Comparison of ENCODE assay signal across 8 cellular contexts in the genomic region with DNA sequence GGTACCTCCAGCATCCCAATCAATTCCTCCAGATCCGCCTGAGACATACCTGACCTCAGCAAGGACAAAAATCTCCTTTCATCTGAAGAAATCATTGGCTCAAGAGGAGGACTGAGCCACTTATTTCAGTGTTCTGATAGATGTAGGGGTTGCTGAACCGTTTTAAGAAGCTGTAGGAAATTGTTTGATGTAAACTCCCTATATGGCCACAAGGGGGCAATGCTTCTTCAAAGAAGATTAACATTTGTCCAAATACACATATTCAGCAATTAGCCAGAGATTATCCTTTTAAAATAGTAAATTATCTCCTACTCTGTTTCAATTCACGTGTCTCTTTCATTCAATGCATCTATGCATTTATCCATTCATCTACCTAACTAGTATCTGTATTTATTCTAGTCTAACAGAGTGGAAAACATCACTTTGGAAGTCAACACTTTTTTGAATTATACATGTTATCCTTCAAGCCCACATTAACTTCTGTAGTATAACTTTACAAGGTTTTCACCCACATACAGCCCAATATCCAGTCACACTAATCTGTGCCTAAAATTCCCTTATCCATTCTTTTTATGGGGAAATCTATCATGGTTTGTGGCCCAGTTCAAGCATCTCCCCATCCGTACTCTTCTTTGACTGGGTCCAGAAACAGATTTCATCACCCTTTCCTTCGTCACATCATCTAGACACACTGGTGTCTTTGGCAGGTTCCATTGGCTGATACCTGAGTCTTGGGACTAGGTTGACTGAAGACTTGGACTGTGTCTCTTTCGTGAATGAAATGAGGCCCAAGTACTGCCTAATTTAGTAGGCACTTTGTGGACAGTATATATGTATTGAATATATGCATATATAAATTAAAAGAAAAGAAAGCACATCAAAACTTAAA.
DNase-seq lines count a peak whose midpoint lies in the region; ATAC-seq and TF ChIP-seq lines count a peak whose summit lies in the region.

No MANE protein-coding gene starts in this region.

- DNase-seq in Ammon's horn (ENCODE audit: low spot score) (peak; percentile 68), GM12864 (ENCODE audit: low read depth) (no peak), NCI-H128 (lab: John Stamatoyannopoulos, UW; ENCODE audit: unreplicated experiment) (peak; percentile 1), glutamatergic neuron (no peak), sciatic nerve (ENCODE audit: low spot score) (no peak), HPDE6-E6E7 (ENCODE audit: extremely low spot score) (no peak)
- peak; percentile 31 for DNase-seq in activated CD8-positive, alpha-beta T cell treated with anti-CD3 and anti-CD28 coated beads for 36 hours
- no peak for DNase-seq in activated CD8-positive, alpha-beta memory T cell treated with anti-CD3 and anti-CD28 coated beads, Interleukin-2, amount 50 U/mL, for 48 hours

- peak overlapping the region; percentile 87 for H3K27ac Mint-ChIP-seq in activated CD8-positive, alpha-beta T cell treated with anti-CD3 and anti-CD28 coated beads for 36 hours
- no peak overlapping the region for H3K27ac Mint-ChIP-seq in glutamatergic neuron (ENCODE audit: unreplicated experiment)

- H3K4me3 Mint-ChIP-seq in activated CD8-positive, alpha-beta T cell treated with anti-CD3 and anti-CD28 coated beads for 36 hours = peak overlapping the region; percentile 67
- no peak overlapping the region for H3K4me3 Mint-ChIP-seq in glutamatergic neuron (ENCODE audit: unreplicated experiment)

- POLR2A ChIA-PET in activated CD8-positive, alpha-beta T cell treated with anti-CD3 and anti-CD28 coated beads for 36 hours (lab: Charles Lee) = no interaction called here

- intact Hi-C loops in activated CD8-positive, alpha-beta T cell treated with anti-CD3 and anti-CD28 coated beads for 36 hours (cut with micrococcal nuclease) = loop anchor here (2.0 to 5.0 kb wide), 2 partner anchors 16 to 37 kb away; no protein-coding TSS in a partner anchor
- intact Hi-C loops in sciatic nerve (cut with DNase I) = no loop called here

- H3K4me1 Mint-ChIP-seq in activated CD8-positive, alpha-beta T cell treated with anti-CD3 and anti-CD28 coated beads for 36 hours (ENCODE audit: low read depth) = peaks cover 26% of the 10 kb centered on the region
- H3K4me1 Mint-ChIP-seq in glutamatergic neuron (ENCODE audit: low read depth, unreplicated experiment) = no peaks in the 10 kb centered on the region

- H3K36me3 Mint-ChIP-seq in activated CD8-positive, alpha-beta T cell treated with anti-CD3 and anti-CD28 coated beads for 36 hours (ENCODE audit: low read depth) = peaks cover 2% of the 10 kb centered on the region
- H3K36me3 Mint-ChIP-seq in glutamatergic neuron (ENCODE audit: unreplicated experiment) = no peaks in the 10 kb centered on the region

- peak; percentile 66 for TF ChIP-seq CTCF in GM12864 (IDR thresholded peaks at IDR 0.05; ENCODE audit: low read depth, low read length, missing control alignments)
- TF ChIP-seq CTCF in activated CD8-positive, alpha-beta T cell treated with anti-CD3 and anti-CD28 coated beads for 36 hours (IDR thresholded peaks at IDR 0.05) = peak; percentile 50
- TF ChIP-seq CTCF in glutamatergic neuron (IDR thresholded peaks at IDR 0.05; ENCODE audit: partially characterized antibody, unreplicated experiment) = peak; percentile 83

- ATAC-seq in activated CD8-positive, alpha-beta T cell treated with anti-CD3 and anti-CD28 coated beads for 36 hours = peak; percentile 71
- ATAC-seq in sciatic nerve = peak; percentile 66

- H3K4me3 ChIP-seq in GM12864 (ENCODE audit: low read depth, low read length) = no peak overlapping the region

- no peaks in the 10 kb centered on the region for H3K27me3 Mint-ChIP-seq in activated CD8-positive, alpha-beta T cell treated with anti-CD3 and anti-CD28 coated beads for 36 hours
- no peaks in the 10 kb centered on the region for H3K27me3 Mint-ChIP-seq in glutamatergic neuron (ENCODE audit: unreplicated experiment)

- no peaks in the 10 kb centered on the region for H3K9me3 Mint-ChIP-seq in activated CD8-positive, alpha-beta T cell treated with anti-CD3 and anti-CD28 coated beads for 36 hours
- H3K9me3 Mint-ChIP-seq in glutamatergic neuron (ENCODE audit: unreplicated experiment) = no peaks in the 10 kb centered on the region

- CTCF ChIA-PET in activated CD8-positive, alpha-beta T cell treated with anti-CD3 and anti-CD28 coated beads for 36 hours (lab: Charles Lee) = interaction anchor here (0.6 to 2.8 kb wide), 11 partner anchors 9 to 94 kb away, joined by 3 to 18 read pairs (median 3); no protein-coding TSS in a partner anchor

Comparison
In these comparisons a context has a peak if more than half of its experiments do, and no peak if none do; other contexts are left out.
1. DNase-seq: peak in Ammon's horn (single experiment), NCI-H128 (single experiment) and activated CD8-positive, alpha-beta T cell treated with anti-CD3 and anti-CD28 coated beads for 36 hours (single experiment); none in GM12864 (single experiment), glutamatergic neuron (single experiment), sciatic nerve (single experiment), HPDE6-E6E7 (single experiment) and activated CD8-positive, alpha-beta memory T cell treated with anti-CD3 and anti-CD28 coated beads, Interleukin-2, amount 50 U/mL, for 48 hours (single experiment).
2. Peak in every context shown above with its lines, with median percentiles within 50 percentile points of each other: CTCF ChIP-seq.